Comparison of ENCODE assay signal across 23 cellular contexts in genomic region chr16:76791151-76791550, GRCh38.
"Had no signal": no experiment of that assay in that cellular context is flagged by ENCODE, and none has a peak within 500 bp of the region (broad histone marks: within the 10 kb centered on the region; RNA-seq: fewer than 3 reads in every experiment).

No MANE protein-coding gene starts in this region.

- H3K27me3 ChIP-seq: colonic mucosa, esophagus muscularis mucosa, esophagus squamous epithelium, foreskin keratinocyte, gastrocnemius medialis, gastroesophageal sphincter, heart left ventricle, heart right ventricle had no signal

- H3K4me1 ChIP-seq: colonic mucosa, esophagus muscularis mucosa, esophagus squamous epithelium, foreskin keratinocyte, gastrocnemius medialis, gastroesophageal sphincter, heart left ventricle, heart right ventricle had no signal

- H3K9me3 ChIP-seq: colonic mucosa, gastrocnemius medialis had no signal

- H3K36me3 ChIP-seq: colonic mucosa, esophagus muscularis mucosa, esophagus squamous epithelium, gastrocnemius medialis, gastroesophageal sphincter, heart left ventricle, heart right ventricle had no signal

- DNase-seq: colonic mucosa; cortex of kidney; dermis blood vessel endothelial cell; dorsolateral prefrontal cortex; effector CD4-positive, alpha-beta T cell; effector CD8-positive, alpha-beta T cell; effector memory CD4-positive, alpha-beta T cell; effector memory CD8-positive, alpha-beta T cell; endodermal cell; erythroblast; esophagus squamous epithelium; foreskin fibroblast; foreskin keratinocyte; foreskin melanocyte; gastrocnemius medialis; glutamatergic neuron; head of caudate nucleus; heart left ventricle; heart right ventricle had no signal

- H3K4me3 ChIP-seq: colonic mucosa, coronary artery, dorsolateral prefrontal cortex, esophagus muscularis mucosa, esophagus squamous epithelium, gastrocnemius medialis, gastroesophageal sphincter, heart left ventricle, heart right ventricle had no signal

- H3K27ac ChIP-seq: colonic mucosa, coronary artery, dorsolateral prefrontal cortex, epithelial cell of prostate, esophagus muscularis mucosa, esophagus squamous epithelium, foreskin keratinocyte, gastrocnemius medialis, gastroesophageal sphincter, heart left ventricle, heart right ventricle had no signal
